ENCODE assay signal across 8 cellular contexts in the genomic region with DNA sequence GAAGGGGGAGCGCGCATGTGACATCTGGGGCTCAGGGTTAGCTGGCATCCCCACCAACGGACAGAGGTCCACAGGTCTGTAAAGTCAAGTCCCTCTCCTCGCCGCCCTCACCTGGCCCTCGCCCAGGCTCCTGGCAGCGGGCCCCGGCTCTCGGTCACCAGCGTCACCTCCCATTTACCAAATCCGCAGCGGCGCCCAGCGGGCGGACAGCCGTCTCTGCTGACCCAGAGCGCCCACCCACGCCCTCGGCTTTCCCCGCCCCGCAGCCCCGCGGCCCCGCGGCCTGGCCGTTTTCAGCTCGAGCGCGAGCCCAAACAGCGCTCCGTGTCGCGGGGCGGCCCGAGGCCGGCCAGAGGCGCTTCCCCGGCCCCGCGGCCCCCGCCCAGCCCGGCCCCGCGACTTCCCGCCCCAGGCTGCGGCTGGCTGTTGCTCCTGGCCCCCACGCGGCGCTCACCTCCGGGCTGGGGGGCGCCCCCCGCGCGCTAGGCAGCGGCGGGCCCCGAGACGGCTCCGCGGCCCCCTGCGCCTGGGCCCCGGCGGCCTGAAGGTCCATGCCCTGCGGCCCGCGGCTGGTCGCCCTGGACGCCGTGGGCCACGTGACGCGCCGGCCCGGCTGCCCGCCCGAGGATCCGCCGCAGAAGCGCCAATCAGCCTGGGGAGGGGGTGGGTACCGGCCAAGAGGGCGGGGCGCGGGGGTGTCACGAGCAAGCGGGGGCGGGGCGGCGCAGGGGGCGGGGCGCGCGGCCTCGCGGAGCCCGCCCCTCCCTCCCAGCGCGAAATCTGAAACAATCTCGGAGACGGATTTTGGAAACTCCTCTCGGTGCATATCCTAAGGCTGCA. TPM values are rescaled to one million over a fixed set of nuclear protein-coding genes. Genes with fewer than 3 reads are reported as not detected.
DNase-seq lines count a peak whose midpoint lies in the region; ATAC-seq and TF ChIP-seq lines count a peak whose summit lies in the region.

A gene with protein sequence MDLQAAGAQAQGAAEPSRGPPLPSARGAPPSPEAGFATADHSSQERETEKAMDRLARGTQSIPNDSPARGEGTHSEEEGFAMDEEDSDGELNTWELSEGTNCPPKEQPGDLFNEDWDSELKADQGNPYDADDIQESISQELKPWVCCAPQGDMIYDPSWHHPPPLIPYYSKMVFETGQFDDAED (minus strand): TSS at position 598 of the 840 bp plus-strand sequence. CDS start 45 bp downstream, at position 553.

- no peak for TF ChIP-seq CTCF in colonic mucosa (IDR thresholded peaks at IDR 0.05)

- DNase-seq in NCI-H510A (lab: John Stamatoyannopoulos, UW) (peak; percentile 82), colonic mucosa (peak; percentile 89), left colon (peak; percentile 86 to 90)
- peak; percentile 93 for DNase-seq in activated CD4-positive, alpha-beta T cell treated with anti-CD3 and anti-CD28 coated beads, Interleukin-2, amount 10 ng/mL, durations not matched to agents 24 days and 14 days
- DNase-seq in stimulated activated CD4-positive, alpha-beta T cell treated with anti-CD3 and anti-CD28 coated beads, Interleukin-1b, Interleukin-23, amount 100 ng/mL, for 4 hours (ENCODE audit: low read depth in 2 of 2), result peak; percentile 80

- H3K9me3 ChIP-seq in colonic mucosa, result no peaks in the 10 kb centered on the region

- H3K36me3 ChIP-seq in colonic mucosa, result no peaks in the 10 kb centered on the region

- no peaks in the 10 kb centered on the region for H3K9me3 Mint-ChIP-seq in activated CD4-positive, alpha-beta T cell treated with anti-CD3 and anti-CD28 coated beads, Interleukin-2, amount 10 ng/mL, durations not matched to agents 24 days and 14 days

- H3K4me1 Mint-ChIP-seq in activated CD4-positive, alpha-beta T cell treated with anti-CD3 and anti-CD28 coated beads, Interleukin-2, amount 10 ng/mL, durations not matched to agents 24 days and 14 days, result peaks cover 19% of the 10 kb centered on the region

- peak; percentile 64 for TF ChIP-seq POLR2A in GM15510 (IDR thresholded peaks at IDR 0.05; ENCODE audit: borderline replicate concordance, extremely low read depth, insufficient read length)

- no peaks in the 10 kb centered on the region for H3K27me3 Mint-ChIP-seq in activated CD4-positive, alpha-beta T cell treated with anti-CD3 and anti-CD28 coated beads, Interleukin-2, amount 10 ng/mL, durations not matched to agents 24 days and 14 days

- H3K27me3 ChIP-seq in colonic mucosa, result no peaks in the 10 kb centered on the region

- H3K36me3 Mint-ChIP-seq in activated CD4-positive, alpha-beta T cell treated with anti-CD3 and anti-CD28 coated beads, Interleukin-2, amount 10 ng/mL, durations not matched to agents 24 days and 14 days (ENCODE audit: low read depth), result peaks cover 27% of the 10 kb centered on the region

- peak within 1 kb of the TSS; percentile 90 for H3K27ac Mint-ChIP-seq in activated CD4-positive, alpha-beta T cell treated with anti-CD3 and anti-CD28 coated beads, Interleukin-2, amount 10 ng/mL, durations not matched to agents 24 days and 14 days

- peaks cover 4% of the 10 kb centered on the region for H3K4me1 ChIP-seq in colonic mucosa

- ATAC-seq in HG03064 (IDR thresholded peaks at IDR 0.05; ENCODE audit: low read depth, unreplicated experiment) (peak; percentile 62), left colon (peak; percentile 94), GM18870 (IDR thresholded peaks at IDR 0.05; ENCODE audit: unreplicated experiment) (no peak)

- H3K27ac ChIP-seq in colonic mucosa, result peak within 1 kb of the TSS; percentile 41

- peak within 1 kb of the TSS; percentile 76 for H3K4me3 ChIP-seq in colonic mucosa

- peak within 1 kb of the TSS; percentile 87 for H3K4me3 Mint-ChIP-seq in activated CD4-positive, alpha-beta T cell treated with anti-CD3 and anti-CD28 coated beads, Interleukin-2, amount 10 ng/mL, durations not matched to agents 24 days and 14 days

- peak within 1 kb of the TSS; percentile 58 to 64 for H3K9ac ChIP-seq in colonic mucosa (ENCODE audit: low read depth in 2 of 2, low read length in 2 of 2)

- intact Hi-C loops in activated CD4-positive, alpha-beta T cell treated with anti-CD3 and anti-CD28 coated beads, Interleukin-2, amount 10 ng/mL, durations not matched to agents 24 days and 14 days (cut with micrococcal nuclease), result loop anchor here (1.0 kb wide), 1 partner anchor 42 kb away; the partner anchor contains the start of gene UTP6
- intact Hi-C loops in colonic mucosa (cut with DNase I), result no loop called here
- intact Hi-C loops in left colon (cut with DNase I, micrococcal nuclease), result no loop called here

RNA-seq across cellular contexts. Expression of the gene that starts here (rescaled TPM):
- total RNA-seq in activated CD4-positive, alpha-beta T cell treated with anti-CD3 and anti-CD28 coated beads, Interleukin-2, amount 10 ng/mL, durations not matched to agents 24 days and 14 days, result 67.9 and 69.4 TPM in 2 replicates
- total RNA-seq in colonic mucosa, result 10 to 100 TPM; 21.5 to 30.6 TPM
- total RNA-seq in left colon, result 10 to 100 TPM; 15.9 to 23.6 TPM
